16 cellular contexts compared by ENCODE assay signal in genomic region chr20:53691060-53691810, GRCh38.
DNase-seq lines count a peak whose midpoint lies in the region; ATAC-seq and TF ChIP-seq lines count a peak whose summit lies in the region.
"Had no signal": no experiment of that assay in that cellular context is flagged by ENCODE, and none has a peak within 500 bp of the region (broad histone marks: within the 10 kb centered on the region; RNA-seq: fewer than 3 reads in every experiment).

No MANE protein-coding gene starts in this region.

- TF ChIP-seq POLR2A in heart left ventricle (IDR thresholded peaks at IDR 0.05): no peak

- no peaks in the 10 kb centered on the region for H3K36me3 ChIP-seq in CD4-positive, alpha-beta memory T cell (ENCODE audit: insufficient read depth, low read length)
- no peaks in the 10 kb centered on the region for H3K36me3 ChIP-seq in heart left ventricle
- H3K36me3 ChIP-seq: BLaER1, gastroesophageal sphincter, MG63 had no signal

- H3K27ac Mint-ChIP-seq in CD4-positive, alpha-beta memory T cell: peak overlapping the region in 6 of 7 donors; percentile 10 to 86 (median 58)
- H3K27ac Mint-ChIP-seq in HFFc6 (peak overlapping the region; percentile 76), activated B cell treated with CpG ODN at 0.5 μM for 24 hours (peak overlapping the region; percentile 2), naive B cell (peak overlapping the region in 4 of 6 donors; percentile 37 to 76 (median 66))
- H3K27ac Mint-ChIP-seq in stimulated activated naive CD8-positive, alpha-beta T cell treated with anti-CD3 and anti-CD28 coated beads, Interleukin-15, amount 100 ng/mL, for 72 hours: peak overlapping the region in 1 of 2 donors; percentile 10

- H3K4me3 Mint-ChIP-seq in CD4-positive, alpha-beta memory T cell: peak overlapping the region in 3 of 8 donors; percentile 3 to 22 (median 21)
- H3K4me3 Mint-ChIP-seq in HFFc6 (no peak overlapping the region), activated B cell treated with CpG ODN at 0.5 μM for 24 hours (no peak overlapping the region), naive B cell (peak overlapping the region in 1 of 8 donors; percentile 35)
- no peak overlapping the region for H3K4me3 Mint-ChIP-seq in stimulated activated naive CD8-positive, alpha-beta T cell treated with anti-CD3 and anti-CD28 coated beads, Interleukin-15, amount 100 ng/mL, for 72 hours

- H3K9me3 Mint-ChIP-seq in CD4-positive, alpha-beta memory T cell: no peaks in the 10 kb centered on the region
- H3K9me3 Mint-ChIP-seq in HFFc6: no peaks in the 10 kb centered on the region
- no peaks in the 10 kb centered on the region for H3K9me3 Mint-ChIP-seq in activated B cell treated with CpG ODN at 0.5 μM for 24 hours
- no peaks in the 10 kb centered on the region for H3K9me3 Mint-ChIP-seq in naive B cell
- H3K9me3 Mint-ChIP-seq in stimulated activated naive CD8-positive, alpha-beta T cell treated with anti-CD3 and anti-CD28 coated beads, Interleukin-15, amount 100 ng/mL, for 72 hours: no peaks in the 10 kb centered on the region

- ATAC-seq in activated B cell treated with CpG ODN at 0.5 μM for 24 hours (ENCODE audit: low read depth) (no peak), naive B cell (ENCODE audit: low read depth in 2 of 2) (no peak), heart left ventricle (no peak), GM19328 (IDR thresholded peaks at IDR 0.05; ENCODE audit: unreplicated experiment) (no peak)
- no peak for ATAC-seq in stimulated activated naive CD8-positive, alpha-beta T cell treated with anti-CD3 and anti-CD28 coated beads, Interleukin-15, amount 100 ng/mL, for 72 hours
- ATAC-seq: gastroesophageal sphincter, right cardiac atrium had no signal

- H3K4me3 ChIP-seq in CD4-positive, alpha-beta memory T cell (ENCODE audit: low read length in 2 of 2): no peak overlapping the region
- H3K4me3 ChIP-seq in heart left ventricle: no peak overlapping the region
- H3K4me3 ChIP-seq: BLaER1, gastroesophageal sphincter, MG63 had no signal

- intact Hi-C loops in CD4-positive, alpha-beta memory T cell (cut with micrococcal nuclease): no loop called here
- intact Hi-C loops in activated B cell treated with CpG ODN at 0.5 μM for 24 hours (cut with micrococcal nuclease) (no loop called here), heart left ventricle (cut with DNase I) (no loop called here)

- CTCF ChIA-PET in CD4-positive, alpha-beta memory T cell (lab: Charles Lee; ENCODE audit: partially characterized antibody): interaction anchor here (0.8 to 1.4 kb wide), 4 partner anchors 49 to 225 kb away, joined by 3 read pairs; no protein-coding TSS in a partner anchor
- CTCF ChIA-PET in activated B cell treated with CpG ODN at 0.5 μM for 24 hours (lab: Charles Lee): no interaction called here

- no peak for DNase-seq in CD4-positive, alpha-beta memory T cell
- DNase-seq in HFFc6 (no peak), activated B cell treated with CpG ODN at 0.5 μM for 24 hours (no peak), naive B cell (no peak), heart left ventricle (no peak), HUDEP-2 (lab: John Stamatoyannopoulos, UW; ENCODE audit: unreplicated experiment in 76 of 76) (no peak)
- no peak for DNase-seq in stimulated activated naive CD8-positive, alpha-beta T cell treated with anti-CD3 and anti-CD28 coated beads, Interleukin-15, amount 100 ng/mL, for 72 hours
- DNase-seq: amygdala, GDM1, MG63, right cardiac atrium, RPMI8226, substantia nigra had no signal

- no peaks in the 10 kb centered on the region for H3K9me3 ChIP-seq in CD4-positive, alpha-beta memory T cell (ENCODE audit: control insufficient read depth in 1 of 2, low read length in 2 of 2)
- H3K9me3 ChIP-seq in heart left ventricle: no peaks in the 10 kb centered on the region
- H3K9me3 ChIP-seq: BLaER1, gastroesophageal sphincter, MG63 had no signal

- H3K27me3 ChIP-seq in CD4-positive, alpha-beta memory T cell (ENCODE audit: insufficient read depth, low read length): no peaks in the 10 kb centered on the region
- H3K27me3 ChIP-seq in heart left ventricle: no peaks in the 10 kb centered on the region
- H3K27me3 ChIP-seq: BLaER1, gastroesophageal sphincter, MG63 had no signal

- POLR2A ChIA-PET in CD4-positive, alpha-beta memory T cell (lab: Charles Lee; ENCODE audit: partially characterized antibody): interaction anchor here (1.4 to 1.7 kb wide), 3 partner anchors 38 to 97 kb away, joined by 3 to 5 read pairs (median 3); partner anchors contain the start of gene ZNF217
- POLR2A ChIA-PET in activated B cell treated with CpG ODN at 0.5 μM for 24 hours (lab: Charles Lee): interaction anchor here (0.6 to 1.1 kb wide), 3 partner anchors 15 to 48 kb away, joined by 3 read pairs; no protein-coding TSS in a partner anchor

- H3K4me1 ChIP-seq in CD4-positive, alpha-beta memory T cell (ENCODE audit: insufficient read depth, low read length): peaks cover 11% of the 10 kb centered on the region
- peaks cover 0 to 15% (median 0%) of the 10 kb centered on the region in 12 donors for H3K4me1 ChIP-seq in heart left ventricle

- H3K36me3 Mint-ChIP-seq in CD4-positive, alpha-beta memory T cell: no peaks in the 10 kb centered on the region
- H3K36me3 Mint-ChIP-seq in HFFc6 (ENCODE audit: low read depth) (no peaks in the 10 kb centered on the region), activated B cell treated with CpG ODN at 0.5 μM for 24 hours (ENCODE audit: low read depth) (no peaks in the 10 kb centered on the region), naive B cell (no peaks in the 10 kb centered on the region)

- no peaks in the 10 kb centered on the region for H3K27me3 Mint-ChIP-seq in CD4-positive, alpha-beta memory T cell
- H3K27me3 Mint-ChIP-seq in HFFc6 (ENCODE audit: insufficient read depth): no peaks in the 10 kb centered on the region; the same call in 1 of the 2 replicates
- H3K27me3 Mint-ChIP-seq in activated B cell treated with CpG ODN at 0.5 μM for 24 hours: no peaks in the 10 kb centered on the region
- no peaks in the 10 kb centered on the region for H3K27me3 Mint-ChIP-seq in naive B cell
- no peaks in the 10 kb centered on the region for H3K27me3 Mint-ChIP-seq in stimulated activated naive CD8-positive, alpha-beta T cell treated with anti-CD3 and anti-CD28 coated beads, Interleukin-15, amount 100 ng/mL, for 72 hours

- no peak overlapping the region for H3K27ac ChIP-seq in CD4-positive, alpha-beta memory T cell (ENCODE audit: low read depth, low read length)
- no peak overlapping the region for H3K27ac ChIP-seq in heart left ventricle
- H3K27ac ChIP-seq: BLaER1, gastroesophageal sphincter had no signal

- WGBS in heart left ventricle, 4 donors: 89 to 94% (median 92%) methylated on average over 10 of the region's 10 CpGs

- peaks cover 10 to 24% (median 19%) of the 10 kb centered on the region in 4 donors for H3K4me1 Mint-ChIP-seq in CD4-positive, alpha-beta memory T cell
- peaks cover 25% of the 10 kb centered on the region for H3K4me1 Mint-ChIP-seq in HFFc6 (ENCODE audit: low read depth)
- H3K4me1 Mint-ChIP-seq in activated B cell treated with CpG ODN at 0.5 μM for 24 hours: peaks cover 18% of the 10 kb centered on the region
- H3K4me1 Mint-ChIP-seq in naive B cell: peaks cover 10 to 29% (median 18%) of the 10 kb centered on the region in 3 donors
- peaks cover 52% of the 10 kb centered on the region for H3K4me1 Mint-ChIP-seq in stimulated activated naive CD8-positive, alpha-beta T cell treated with anti-CD3 and anti-CD28 coated beads, Interleukin-15, amount 100 ng/mL, for 72 hours

- TF ChIP-seq CTCF in HFFc6 (IDR thresholded peaks at IDR 0.05) (no peak), activated B cell treated with CpG ODN at 0.5 μM for 24 hours (IDR thresholded peaks at IDR 0.05) (no peak), heart left ventricle (IDR thresholded peaks at IDR 0.05) (no peak)
